2 cellular contexts compared by ENCODE assay signal in genomic region chrX:153469811-153470410, GRCh38.
TF ChIP-seq lines count a peak whose summit lies in the region.

No MANE protein-coding gene starts in this region.

TF ChIP-seq in SK-N-SH treated with all-trans-retinoic acid at 6 μM for 48 hours, 23 proteins besides CTCF, POLR2A, EP300 and RAD21:
- TF ChIP-seq PATZ1 (CRISPR knock-in tag; IDR thresholded peaks at IDR 0.05; ENCODE audit: borderline replicate concordance) (no peak), TOX (CRISPR knock-in tag; IDR thresholded peaks at IDR 0.05; ENCODE audit: borderline replicate concordance) (no peak), TSHZ2 (CRISPR knock-in tag; IDR thresholded peaks at IDR 0.05) (no peak), OSR1 (CRISPR knock-in tag; IDR thresholded peaks at IDR 0.05) (no peak), CSRNP3 (CRISPR knock-in tag; IDR thresholded peaks at IDR 0.05) (no peak), TCF4 (CRISPR knock-in tag; IDR thresholded peaks at IDR 0.05; ENCODE audit: borderline replicate concordance) (no peak), PPARA (CRISPR knock-in tag; IDR thresholded peaks at IDR 0.05; ENCODE audit: borderline replicate concordance) (no peak), POU6F1 (CRISPR knock-in tag; IDR thresholded peaks at IDR 0.05; ENCODE audit: borderline replicate concordance, low read depth) (no peak), ZNF565 (CRISPR knock-in tag; conservative IDR thresholded peaks at IDR 0.05; ENCODE audit: low read depth) (no peak), BACH2 (CRISPR knock-in tag; IDR thresholded peaks at IDR 0.05; ENCODE audit: borderline replicate concordance) (no peak), CREB5 (CRISPR knock-in tag; IDR thresholded peaks at IDR 0.05; ENCODE audit: low read depth) (no peak), ZNF70 (CRISPR knock-in tag; IDR thresholded peaks at IDR 0.05) (no peak), SNAI2 (CRISPR knock-in tag; IDR thresholded peaks at IDR 0.05) (no peak)

TF ChIP-seq in H1, 55 proteins besides CTCF, POLR2A, EP300 and RAD21:
- TF ChIP-seq TAF7 (optimal IDR thresholded peaks at IDR 0.05; ENCODE audit: borderline replicate concordance, low read depth, low read length) (no peak), GTF2F1 (IDR thresholded peaks at IDR 0.05; ENCODE audit: borderline replicate concordance, low read depth, low read length) (no peak), CTBP2 (IDR thresholded peaks at IDR 0.05; ENCODE audit: borderline replicate concordance, insufficient read depth, insufficient read length, low read length) (no peak), SIN3A (conservative IDR thresholded peaks at IDR 0.05 in 1 of 2, IDR thresholded peaks at IDR 0.05 in 1 of 2; ENCODE audit: low read depth in 1 of 2, low read length in 2 of 2) (peak in 1 of 2 experiments; percentile 95), SAP30 (IDR thresholded peaks at IDR 0.05; ENCODE audit: insufficient read depth, insufficient replicate concordance, low read length) (peak; percentile 86), KDM5A (IDR thresholded peaks at IDR 0.05; ENCODE audit: low read length) (no peak), MAX (IDR thresholded peaks at IDR 0.05) (peak; percentile 77), CHD2 (IDR thresholded peaks at IDR 0.05; ENCODE audit: low read length) (no peak), TAF1 (IDR thresholded peaks at IDR 0.05; ENCODE audit: low read depth, low read length) (no peak), YY1 (IDR thresholded peaks at IDR 0.05; ENCODE audit: low read depth, low read length) (no peak), SIX5 (IDR thresholded peaks at IDR 0.05; ENCODE audit: low read depth, low read length) (no peak)
TF ChIP-seq in H1: peak in this region for 3.
